ENCODE assay signal across 18 cellular contexts in the genomic region with DNA sequence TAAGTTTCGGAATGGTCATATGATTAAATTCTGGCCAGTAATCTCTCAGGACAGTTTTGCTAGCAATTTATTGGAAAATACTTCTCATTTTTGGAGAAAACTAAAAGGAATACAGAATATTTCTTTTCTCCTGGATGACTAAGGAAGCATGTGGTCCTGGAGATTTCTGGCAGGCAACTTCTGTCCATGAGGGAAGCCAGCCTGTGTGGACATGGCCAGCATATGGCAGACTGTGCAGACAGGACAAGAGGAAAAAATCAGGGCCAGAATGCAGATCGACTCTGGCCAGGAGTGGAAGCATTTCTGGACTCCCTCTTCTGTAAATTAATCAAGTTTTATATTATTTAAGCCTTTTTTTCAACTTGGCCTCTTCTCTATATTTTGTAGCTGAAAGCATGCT.
"Had no signal": no experiment of that assay in that cellular context is flagged by ENCODE, and none has a peak within 500 bp of the region (broad histone marks: within the 10 kb centered on the region; RNA-seq: fewer than 3 reads in every experiment).

No MANE protein-coding gene starts in this region.

- DNase-seq: colonic mucosa; dermis blood vessel endothelial cell; esophagus squamous epithelium; foreskin melanocyte; head of caudate nucleus; kidney; left cardiac atrium; mesendoderm; naive thymus-derived CD8-positive, alpha-beta T cell; sigmoid colon; stimulated activated CD4-positive, alpha-beta T cell treated with anti-CD3 and anti-CD28 coated beads, Interleukin-12 subunit alpha, Interleukin-12 subunit beta, amount 100 ng/mL, for 4 hours; stimulated activated naive CD8-positive, alpha-beta T cell treated with anti-CD3 and anti-CD28 coated beads, Interleukin-15, Interleukin-2, amounts not matched to agents 100 U/mL and 50 U/mL, for 24 hours; thyroid gland had no signal

- H3K4me3 ChIP-seq: colonic mucosa, esophagus squamous epithelium, hepatocyte, right atrium auricular region, sigmoid colon, skin epidermis, suprapubic skin, thyroid gland had no signal

- H3K27me3 ChIP-seq: colonic mucosa, esophagus squamous epithelium, hepatocyte, neutrophil, right atrium auricular region, sigmoid colon, suprapubic skin, thyroid gland had no signal

- H3K36me3 ChIP-seq: colonic mucosa, esophagus squamous epithelium, neutrophil, right atrium auricular region, sigmoid colon, suprapubic skin, thyroid gland had no signal

- H3K9me3 ChIP-seq: colonic mucosa, neutrophil, suprapubic skin, thyroid gland had no signal
